8 cellular contexts compared by ENCODE assay signal in the genomic region with DNA sequence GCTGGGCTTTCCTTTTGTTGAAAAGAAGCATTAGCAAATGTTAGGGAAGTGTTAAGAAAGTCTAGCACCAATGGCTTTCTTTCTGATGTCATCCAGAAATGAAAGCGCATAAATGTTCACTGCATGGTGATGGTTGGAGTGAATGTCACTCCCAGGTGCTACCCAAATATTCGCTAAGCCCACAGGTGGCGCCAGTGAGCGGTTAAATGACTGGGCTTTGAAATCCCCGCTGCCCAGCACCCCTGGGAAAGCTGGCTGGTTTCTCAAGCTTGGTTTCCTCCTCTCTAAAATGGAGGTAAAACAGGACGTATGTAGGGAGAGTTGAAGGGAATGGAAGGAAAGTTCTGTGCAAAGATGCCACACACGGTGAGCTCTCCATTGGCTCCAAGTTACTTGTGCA.
DNase-seq lines count a peak whose midpoint lies in the region; ATAC-seq, FAIRE-seq and TF ChIP-seq lines count a peak whose summit lies in the region.

No MANE protein-coding gene starts in this region.

- H2AK5ac ChIP-seq in H1 (ENCODE audit: low read depth, low read length): no peak overlapping the region

- no peak overlapping the region for H2BK5ac ChIP-seq in H1 (ENCODE audit: low read depth, low read length)

- H3K23me2 ChIP-seq in H1 (ENCODE audit: low read depth, low read length): no peaks in the 10 kb centered on the region

- H3K79me1 ChIP-seq in H1 (ENCODE audit: low read depth, low read length): no peaks in the 10 kb centered on the region

- H3K18ac ChIP-seq in H1 (ENCODE audit: extremely low read depth, low read length): no peak overlapping the region

- H2BK12ac ChIP-seq in H1 (ENCODE audit: low read depth, low read length): no peak overlapping the region

- no peaks in the 10 kb centered on the region for H3K36me3 ChIP-seq in H1 (ENCODE audit: control insufficient read depth in 2 of 4, insufficient read depth in 4 of 4, low read length in 3 of 4)
- H3K36me3 ChIP-seq in spleen: no peaks in the 10 kb centered on the region

- no peak overlapping the region for H3K14ac ChIP-seq in H1 (ENCODE audit: insufficient read length)

- H4K20me1 ChIP-seq in H1 (replicated peaks in 1 of 2; ENCODE audit: control insufficient read depth in 1 of 2, insufficient read depth in 2 of 2, low read length in 2 of 2): no peaks in the 10 kb centered on the region

- intact Hi-C loops in Right ventricle myocardium superior (cut with DNase I) (no loop called here), Right ventricle myocardium inferior (cut with DNase I) (no loop called here), spleen (cut with DNase I; ENCODE audit: low total_unique reads) (no loop called here)

- no peak overlapping the region for H3K56ac ChIP-seq in H1 (replicated peaks; ENCODE audit: insufficient read length, low read depth, low read length)

- H3K4me1 ChIP-seq in H1 (replicated peaks in 1 of 4; ENCODE audit: control insufficient read depth in 3 of 4, insufficient read depth in 4 of 4, low read length in 3 of 4) (no peaks in the 10 kb centered on the region), spleen (no peaks in the 10 kb centered on the region)

- peak; percentile 67 to 75 for TF ChIP-seq RAD21 in H1 (IDR thresholded peaks at IDR 0.05 in 1 of 2, conservative IDR thresholded peaks at IDR 0.05 in 1 of 2; ENCODE audit: low read depth in 2 of 2, low read length in 2 of 2)

- no peak overlapping the region for H3K9ac ChIP-seq in H1 (replicated peaks in 1 of 4; ENCODE audit: extremely low read depth in 1 of 4, low read depth in 3 of 4, low read length in 3 of 4)

- H3K4me3 ChIP-seq in H1 (ENCODE audit: extremely low read depth in 1 of 4, insufficient read depth in 2 of 4, low read depth in 3 of 4, low read length in 4 of 4): no peak overlapping the region
- no peak overlapping the region for H3K4me3 ChIP-seq in spleen

- H2BK15ac ChIP-seq in H1 (ENCODE audit: low read length): no peak overlapping the region

- no peak overlapping the region for H4K91ac ChIP-seq in H1 (replicated peaks; ENCODE audit: insufficient read length, low read length)

- H3K27ac ChIP-seq in H1 (ENCODE audit: low read depth, low read length): no peak overlapping the region
- no peak overlapping the region for H3K27ac ChIP-seq in spleen
- no peak overlapping the region for H3K27ac ChIP-seq in caudate nucleus (ENCODE audit: low read depth, low read length)

- no peak overlapping the region for H4K5ac ChIP-seq in H1 (ENCODE audit: insufficient read length, low read depth, low read length)

- H3K4me2 ChIP-seq in H1 (ENCODE audit: insufficient read depth in 1 of 2, low read depth in 2 of 2, low read length in 2 of 2): no peak overlapping the region

- peak; percentile 48 for DNase-seq in Right ventricle myocardium superior
- DNase-seq in Right ventricle myocardium inferior (ENCODE audit: missing footprints): no peak
- peak; percentile 3 for DNase-seq in NCI-H69 (lab: John Stamatoyannopoulos, UW)
- DNase-seq in H1 (ENCODE audit: low read depth in 1 of 2, low spot score in 2 of 2): peak in 1 of 2 experiments; percentile 92
- peak; percentile 30 for DNase-seq in spleen
- DNase-seq in superior temporal gyrus (ENCODE audit: extremely low spot score): no peak
- no peak for DNase-seq in caudate nucleus (lab: John Stamatoyannopoulos, UW)

- no peaks in the 10 kb centered on the region for H3K27me3 ChIP-seq in H1 (replicated peaks in 1 of 4; ENCODE audit: control insufficient read depth in 3 of 4, extremely low read depth in 1 of 4, insufficient read depth in 3 of 4, low read length in 3 of 4)
- H3K27me3 ChIP-seq in spleen (replicated peaks in 1 of 7): peaks cover 0 to 29% (median 0%) of the 10 kb centered on the region in 7 donors

- H2AFZ ChIP-seq in H1 (ENCODE audit: low read length): peak overlapping the region; percentile 79

- no peaks in the 10 kb centered on the region for H3K79me2 ChIP-seq in H1 (ENCODE audit: control insufficient read depth in 1 of 2, insufficient read depth in 2 of 2, low read length in 2 of 2)

- H3K9me3 ChIP-seq in H1 (ENCODE audit: insufficient read depth in 2 of 2, low read depth in 1 of 2, low read length in 1 of 2) (no peaks in the 10 kb centered on the region), spleen (peaks cover 0 to 3% (median 0%) of the 10 kb centered on the region in 8 donors)

- TF ChIP-seq EP300 in H1 (IDR thresholded peaks at IDR 0.05; ENCODE audit: borderline replicate concordance in 1 of 2, low read depth in 2 of 2, low read length in 2 of 2): no peak

- H3K23ac ChIP-seq in H1 (ENCODE audit: insufficient read length): no peak overlapping the region

- H2BK20ac ChIP-seq in H1 (ENCODE audit: low read length): no peak overlapping the region

- TF ChIP-seq CTCF in H1 (IDR thresholded peaks at IDR 0.05; ENCODE audit: control extremely low read depth in 1 of 3, insufficient read depth in 1 of 3, low read depth in 1 of 3, low read length in 3 of 3) (peak; percentile 64 to 81 (median 73)), spleen (IDR thresholded peaks at IDR 0.05 in 8 of 11, conservative IDR thresholded peaks at IDR 0.05 in 3 of 11) (peak in 1 of 11 experiments; percentile 15)

- TF ChIP-seq POLR2A in H1 (IDR thresholded peaks at IDR 0.05; ENCODE audit: control extremely low read depth in 1 of 2, low read depth in 2 of 2, low read length in 2 of 2) (no peak), spleen (IDR thresholded peaks at IDR 0.05) (no peak)

- 31% methylated on average over 7 of the region's 7 CpGs; no CpG with 5 or more reads in 1 of the 2 experiments for WGBS in H1 (ENCODE audit: extremely low coverage in 1 of 2, insufficient coverage in 1 of 2, insufficient read length in 1 of 2, insufficient replicate concordance in 2 of 2, low coverage in 1 of 2, low lambda C conversion rate in 2 of 2, missing lambda C conversion rate in 1 of 2), 2 experiments
- 26 to 34% (median 33%) methylated on average over 7 of the region's 7 CpGs for WGBS in spleen, 5 donors

- H3K4ac ChIP-seq in H1 (replicated peaks; ENCODE audit: insufficient read length, low read depth, low read length): no peak overlapping the region

- ATAC-seq in Right ventricle myocardium superior (ENCODE audit: poor library complexity): no peak
- ATAC-seq in Right ventricle myocardium inferior: no peak
- ATAC-seq in GM18909 (IDR thresholded peaks at IDR 0.05; ENCODE audit: poor library complexity, unreplicated experiment): no peak

- no peak overlapping the region for H2BK120ac ChIP-seq in H1 (replicated peaks; ENCODE audit: low read depth, low read length)

- CTCF ChIA-PET in H1 (lab: Charles Lee; ENCODE audit: partially characterized antibody): interaction anchor here (0.7 to 6.5 kb wide), 38 partner anchors 10 to 1488 kb away, joined by 3 to 145 read pairs (median 4); no protein-coding TSS in a partner anchor

- no peak overlapping the region for H4K8ac ChIP-seq in H1 (ENCODE audit: extremely low read depth, insufficient read depth, low read length)

- POLR2A ChIA-PET in H1 (lab: Charles Lee; ENCODE audit: partially characterized antibody): no interaction called here

- FAIRE-seq in H1 (lab: Jason Lieb, UNC): peak; percentile 62

TF ChIP-seq in H1, 55 proteins besides CTCF, POLR2A, EP300 and RAD21:
- TF ChIP-seq CREB1 (IDR thresholded peaks at IDR 0.05): no peak
- TF ChIP-seq YY1 (IDR thresholded peaks at IDR 0.05; ENCODE audit: low read depth, low read length): 0 out of 2 replicates have a peak, but pooled peaks have one; percentile 33
- TF ChIP-seq CEBPB (IDR thresholded peaks at IDR 0.05; ENCODE audit: low read depth, low read length): no peak
- peak; percentile 49; the same call in 1 of the 2 replicates for TF ChIP-seq TEAD4 (IDR thresholded peaks at IDR 0.05; ENCODE audit: low read depth, low read length)

Comparison
In these comparisons a context has a peak if more than half of its experiments do, and no peak if none do; other contexts are left out.
1. DNase-seq: peak in Right ventricle myocardium superior (single experiment), NCI-H69 (single experiment) and spleen (single experiment); none in Right ventricle myocardium inferior (single experiment), superior temporal gyrus (single experiment) and caudate nucleus (0 of 61).